In the genomic region with DNA sequence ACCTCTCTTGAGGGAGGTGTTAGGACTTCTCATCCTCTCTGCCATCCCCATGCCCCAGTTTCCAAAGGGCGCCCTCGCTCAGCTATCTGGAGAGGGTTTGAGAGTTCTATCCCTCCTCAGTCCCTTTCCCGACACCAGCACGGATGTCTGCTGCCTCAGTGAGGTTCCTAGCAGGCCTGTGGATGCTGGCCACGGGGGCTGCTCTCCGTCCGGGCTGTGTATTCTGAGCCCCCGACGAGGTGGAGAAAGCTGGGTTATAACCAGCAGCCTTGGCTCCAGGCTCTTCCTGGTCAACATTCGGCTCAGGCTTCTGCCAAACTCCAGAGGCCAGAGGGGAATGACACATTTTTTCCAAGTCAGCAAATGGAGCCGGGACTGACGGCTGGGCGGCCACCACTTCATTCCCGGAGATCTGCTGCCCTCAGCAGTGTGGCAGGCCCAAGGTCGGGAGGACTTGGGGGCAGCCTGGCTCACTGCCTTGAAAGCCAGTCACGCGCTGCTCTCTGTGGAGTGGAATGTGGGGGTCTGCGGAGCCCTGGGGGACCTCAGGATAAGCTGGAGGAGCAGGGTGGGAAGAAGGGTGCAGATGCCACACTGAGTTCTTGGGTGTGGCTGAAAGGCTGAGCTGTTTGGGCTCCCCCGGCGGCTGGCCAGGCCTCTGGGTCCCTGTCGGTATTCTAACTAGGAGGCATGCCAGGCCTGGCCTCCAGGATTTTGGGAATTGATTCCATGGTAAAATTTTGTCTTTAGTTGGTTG, we compare ENCODE assay signal across 7 cellular contexts. TPM values are rescaled to one million over a fixed set of nuclear protein-coding genes. Genes with fewer than 3 reads are reported as not detected.
DNase-seq lines count a peak whose midpoint lies in the region; ATAC-seq and TF ChIP-seq lines count a peak whose summit lies in the region.

No MANE protein-coding gene starts in this region.

- H3K9me3 ChIP-seq in body of pancreas: no peaks in the 10 kb centered on the region
- no peaks in the 10 kb centered on the region for H3K9me3 ChIP-seq in left lung
- H3K9me3 ChIP-seq in suprapubic skin: no peaks in the 10 kb centered on the region
- no peaks in the 10 kb centered on the region for H3K9me3 ChIP-seq in SJCRH30 (replicated peaks)

- H3K27me3 ChIP-seq in body of pancreas (no peaks in the 10 kb centered on the region), left lung (no peaks in the 10 kb centered on the region), suprapubic skin (no peaks in the 10 kb centered on the region), SJCRH30 (no peaks in the 10 kb centered on the region)

- no peaks in the 10 kb centered on the region for H3K27me3 Mint-ChIP-seq in IgD-negative memory B cell

- DNase-seq in body of pancreas (peak; percentile 44 to 76 (median 61)), left lung (peak in 1 of 2 donors; percentile 59), suprapubic skin (ENCODE audit: low spot score in 2 of 2) (no peak), SJCRH30 (no peak), putamen (ENCODE audit: low spot score) (no peak), KG1 (lab: John Stamatoyannopoulos, UW) (no peak)

- WGBS in body of pancreas, 2 donors: 17 to 29% methylated on average over 8 to 21 of the region's 21 CpGs
- WGBS in suprapubic skin: 44% methylated on average over 7 of the region's 21 CpGs

- peaks cover 56% of the 10 kb centered on the region for H3K4me1 ChIP-seq in body of pancreas
- peaks cover 52 to 64% of the 10 kb centered on the region in 2 donors for H3K4me1 ChIP-seq in left lung
- H3K4me1 ChIP-seq in suprapubic skin: peaks cover 64% of the 10 kb centered on the region
- peaks cover 38% of the 10 kb centered on the region for H3K4me1 ChIP-seq in SJCRH30

- intact Hi-C loops in body of pancreas (cut with DNase I): loop anchor here (10.0 kb wide), 1 partner anchor 646 kb away; no protein-coding TSS in a partner anchor
- intact Hi-C loops in left lung (cut with DNase I): loop anchor here in 1 of 2 donors (5.0 kb wide), 1 partner anchor 474 kb away; no protein-coding TSS in a partner anchor

- H3K27ac ChIP-seq in body of pancreas (peak overlapping the region; percentile 75 to 100 (median 98)), left lung (peak overlapping the region; percentile 99 to 100), suprapubic skin (peak overlapping the region; percentile 100), SJCRH30 (no peak overlapping the region)

- no peaks in the 10 kb centered on the region for H3K36me3 Mint-ChIP-seq in IgD-negative memory B cell

- TF ChIP-seq POLR2A in body of pancreas (IDR thresholded peaks at IDR 0.05) (peak in 1 of 3 donors; percentile 30), suprapubic skin (IDR thresholded peaks at IDR 0.05) (no peak)

- no peak overlapping the region for H3K4me3 ChIP-seq in body of pancreas
- H3K4me3 ChIP-seq in left lung: peak overlapping the region in 1 of 2 donors; percentile 50
- peak overlapping the region; percentile 48 for H3K4me3 ChIP-seq in suprapubic skin
- H3K4me3 ChIP-seq in SJCRH30: no peak overlapping the region

- TF ChIP-seq CTCF in body of pancreas (IDR thresholded peaks at IDR 0.05) (no peak), left lung (IDR thresholded peaks at IDR 0.05) (no peak), suprapubic skin (IDR thresholded peaks at IDR 0.05) (no peak)

- peak; percentile 10 for ATAC-seq in body of pancreas
- ATAC-seq in left lung: no peak

- peaks cover 0 to 3% of the 10 kb centered on the region in 2 donors for H3K36me3 ChIP-seq in body of pancreas (replicated peaks in 1 of 2; ENCODE audit: insufficient read depth in 1 of 2, low read depth in 2 of 2)
- H3K36me3 ChIP-seq in left lung: peaks cover 0 to 62% of the 10 kb centered on the region in 2 donors
- H3K36me3 ChIP-seq in suprapubic skin: peaks cover 38% of the 10 kb centered on the region
- H3K36me3 ChIP-seq in SJCRH30: no peaks in the 10 kb centered on the region; the same call in 1 of the 2 replicates

- H3K9me3 Mint-ChIP-seq in IgD-negative memory B cell: no peaks in the 10 kb centered on the region

- peaks cover 24 to 28% (median 27%) of the 10 kb centered on the region in 3 donors for H3K4me1 Mint-ChIP-seq in IgD-negative memory B cell

- peak overlapping the region in 2 of 3 donors; percentile 88 to 99 for H3K27ac Mint-ChIP-seq in IgD-negative memory B cell

- H3K4me3 Mint-ChIP-seq in IgD-negative memory B cell: peak overlapping the region in 3 of 4 donors; percentile 1 to 95 (median 62)

- no peak for TF ChIP-seq EP300 in suprapubic skin (IDR thresholded peaks at IDR 0.05)

RNA-seq across cellular contexts. Expression of a gene that starts 27.4 kb away (rescaled TPM):
- polyA plus RNA-seq in IgD-negative memory B cell: 12.2 TPM
- 10 to 100 TPM; 32.7 to 52.1 TPM for total RNA-seq in body of pancreas
- total RNA-seq in left lung: 100 to 1,000 TPM; 132 to 138 TPM
- total RNA-seq in suprapubic skin: 100 to 1,000 TPM in 1 of 4 donors, 10 to 100 TPM in 3; 59.1 to 108 (median 83.8) TPM
- 79.7 and 81.8 TPM in 2 replicates for total RNA-seq in SJCRH30 (2014; rRNA removed; shearing (Covaris generic))

RNA-seq across cellular contexts. Expression of a gene that starts 28.1 kb away (rescaled TPM):
- polyA plus RNA-seq in IgD-negative memory B cell: 8.1 TPM
- 100 to 1,000 TPM in 1 of 2 donors, 10 to 100 TPM in 1; 84.8 to 112 TPM for total RNA-seq in body of pancreas
- total RNA-seq in left lung: 10 to 100 TPM; 16.8 to 33.2 TPM
- total RNA-seq in suprapubic skin: 100 to 1,000 TPM in 1 of 4 donors, 10 to 100 TPM in 3; 27.4 to 156 (median 42.8) TPM
- total RNA-seq in SJCRH30 (2014; rRNA removed; shearing (Covaris generic)): 13.9 and 15.2 TPM in 2 replicates

RNA-seq across cellular contexts. Expression of a gene that starts 39.4 kb away (rescaled TPM):
- polyA plus RNA-seq in IgD-negative memory B cell: not detected
- total RNA-seq in body of pancreas (1 to 10 TPM; 3.0 to 4.4 TPM), left lung (10 to 100 TPM; 17.9 to 21.4 TPM), suprapubic skin (1 to 10 TPM; 4.3 to 8.2 (median 6.2) TPM)
- total RNA-seq in SJCRH30 (2014; rRNA removed; shearing (Covaris generic)): 2.8 and 3.1 TPM in 2 replicates

RNA-seq across cellular contexts. Expression of a gene that starts 57.7 kb away (rescaled TPM):
- 7.4 TPM for polyA plus RNA-seq in IgD-negative memory B cell
- 1 to 10 TPM; 2.9 to 7.9 TPM for total RNA-seq in body of pancreas
- 10 to 100 TPM; 14.7 to 19.6 TPM for total RNA-seq in left lung
- 10 to 100 TPM in 1 of 4 donors, 1 to 10 TPM in 3; 7.8 to 11.1 (median 9.8) TPM for total RNA-seq in suprapubic skin
- total RNA-seq in SJCRH30 (2014; rRNA removed; shearing (Covaris generic)): 39.0 and 42.7 TPM in 2 replicates

Comparison
In these comparisons a context has a peak if more than half of its experiments do, and no peak if none do; other contexts are left out.
1. DNase-seq: peak in body of pancreas (4 of 4); none in suprapubic skin (0 of 2), SJCRH30 (0 of 2), putamen (single experiment) and KG1 (single experiment).